Comparison of ENCODE assay signal across 8 cellular contexts in the genomic region with DNA sequence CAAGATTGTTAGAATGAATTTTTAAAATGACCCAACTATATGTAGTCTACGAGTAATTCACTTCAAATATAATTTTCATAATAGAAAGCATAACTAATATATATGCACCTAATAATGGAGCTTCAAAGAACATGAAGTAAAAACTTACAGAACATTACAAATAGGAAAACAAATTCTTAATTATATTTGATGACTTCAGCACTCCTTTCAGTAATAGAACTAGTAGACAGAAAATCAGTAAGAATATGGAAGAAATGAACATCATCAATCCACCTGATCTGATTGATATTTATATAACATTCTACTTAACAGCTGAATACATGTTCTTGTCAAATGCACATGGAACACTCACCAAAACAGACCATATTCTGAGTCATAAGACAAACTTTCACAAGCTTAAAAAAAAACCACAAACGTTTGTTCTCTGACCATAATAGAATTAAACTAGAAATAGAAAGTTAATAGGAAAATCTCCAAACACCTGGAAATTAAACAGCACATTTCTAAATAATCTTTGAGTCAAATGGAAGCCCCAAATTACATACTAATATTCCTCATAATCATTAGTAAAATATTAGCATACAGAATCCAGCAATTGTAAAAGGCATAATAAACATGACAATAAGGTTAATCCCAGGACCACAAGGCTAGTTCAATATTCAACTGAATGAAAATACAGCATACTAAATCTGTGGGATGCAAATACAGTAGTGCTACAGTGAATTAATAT. TPM values are rescaled to one million over a fixed set of nuclear protein-coding genes. Genes with fewer than 3 reads are reported as not detected.
A peak's percentile ranks its signal among the peaks of the same experiment; 100 is the strongest.
DNase-seq lines count a peak whose midpoint lies in the region; ATAC-seq, FAIRE-seq and TF ChIP-seq lines count a peak whose summit lies in the region.

No MANE protein-coding gene starts in this region.

- H2AFZ ChIP-seq in DND-41 (ENCODE audit: low read depth, low read length): no peak overlapping the region

- peak; percentile 80 for ATAC-seq in DND-41 (ENCODE audit: insufficient read depth, low read depth)
- ATAC-seq in GM21619 (IDR thresholded peaks at IDR 0.05; ENCODE audit: unreplicated experiment): peak; percentile 79
- no peak for ATAC-seq in HG03097 (IDR thresholded peaks at IDR 0.05; ENCODE audit: low FRiP score, unreplicated experiment)

- H3K36me3 Mint-ChIP-seq in Calu3 (ENCODE audit: insufficient read depth, unreplicated experiment): no peaks in the 10 kb centered on the region

- peaks cover 27% of the 10 kb centered on the region for H4K20me1 ChIP-seq in DND-41 (ENCODE audit: insufficient read depth, low read length)

- no peak overlapping the region for H3K4me3 ChIP-seq in DND-41 (ENCODE audit: low read depth in 1 of 2, low read length in 2 of 2)
- H3K4me3 ChIP-seq in fibroblast of pulmonary artery (replicated peaks; ENCODE audit: low read depth, low read length): no peak overlapping the region

- H3K27me3 Mint-ChIP-seq in Calu3 (ENCODE audit: unreplicated experiment): no peaks in the 10 kb centered on the region

- H3K27ac ChIP-seq in DND-41 (ENCODE audit: low read length): no peak overlapping the region

- peaks cover 6% of the 10 kb centered on the region for H3K4me1 Mint-ChIP-seq in Calu3 (ENCODE audit: low read depth, unreplicated experiment)

- no peak for FAIRE-seq in HTR-8/SVneo (lab: Jason Lieb, UNC)

- peaks cover 73% of the 10 kb centered on the region for H3K79me2 ChIP-seq in DND-41 (ENCODE audit: insufficient read depth, low read length)

- H3K4me1 ChIP-seq in DND-41 (ENCODE audit: insufficient read depth, low read length): peaks cover 13% of the 10 kb centered on the region; the same call in 1 of the 2 replicates

- H3K4me2 ChIP-seq in DND-41 (ENCODE audit: insufficient read depth, low read length): no peak overlapping the region

- DNase-seq in DND-41: no peak
- peak; percentile 17 for DNase-seq in HTR-8/SVneo (ENCODE audit: insufficient read length, low spot score)
- DNase-seq in fibroblast of pulmonary artery (ENCODE audit: low read depth): peak; percentile 73
- no peak for DNase-seq in activated CD8-positive, alpha-beta memory T cell treated with anti-CD3 and anti-CD28 coated beads, Interleukin-2, amount 50 U/mL, for 48 hours
- no peak for DNase-seq in GDM1 (lab: John Stamatoyannopoulos, UW)
- no peak for DNase-seq in Calu3

- H3K27ac Mint-ChIP-seq in Calu3 (ENCODE audit: unreplicated experiment): no peak overlapping the region

- no peaks in the 10 kb centered on the region for H3K36me3 ChIP-seq in DND-41 (ENCODE audit: insufficient read depth, low read length)

- intact Hi-C loops in Calu3 (cut with micrococcal nuclease; ENCODE audit: unreplicated experiment): no loop called here

- H3K9ac ChIP-seq in DND-41 (ENCODE audit: low read depth, low read length): no peak overlapping the region

- CTCF ChIA-PET in Calu3 (lab: Charles Lee): interaction anchor here (0.5 to 0.7 kb wide), 3 partner anchors 48 to 249 kb away, joined by 4 to 10 read pairs (median 6); a partner anchor contains a TSS

- H3K9me3 ChIP-seq in DND-41 (ENCODE audit: insufficient read depth, low read length, severe bottlenecking): no peaks in the 10 kb centered on the region

- no peak overlapping the region for H3K4me3 Mint-ChIP-seq in Calu3 (ENCODE audit: low read depth, unreplicated experiment)

- no peak for TF ChIP-seq CTCF in DND-41 (IDR thresholded peaks at IDR 0.05; ENCODE audit: borderline replicate concordance, extremely low read depth, low read length, poor library complexity, severe bottlenecking)
- no peak for TF ChIP-seq CTCF in fibroblast of pulmonary artery (IDR thresholded peaks at IDR 0.05; ENCODE audit: low read length, missing control alignments)
- TF ChIP-seq CTCF in Calu3 (IDR thresholded peaks at IDR 0.05; ENCODE audit: unreplicated experiment): no peak

- no peaks in the 10 kb centered on the region for H3K27me3 ChIP-seq in DND-41 (ENCODE audit: insufficient read depth, low read length, poor library complexity)

- no peaks in the 10 kb centered on the region for H3K9me3 Mint-ChIP-seq in Calu3 (ENCODE audit: low read depth, unreplicated experiment)

- BruUV-seq in Calu3 (replicated peaks; lab: Mats Ljungman, UMichigan): no TSS peak

RNA-seq across cellular contexts. Expression of a gene that starts 48.0 kb away (rescaled TPM):
- 31.3 and 33.3 TPM in 2 replicates for total RNA-seq in Calu3 (2022)

Comparison
In these comparisons a context has a peak if more than half of its experiments do, and no peak if none do; other contexts are left out.
1. DNase-seq: peak in HTR-8/SVneo (single experiment) and fibroblast of pulmonary artery (single experiment); none in DND-41 (single experiment), activated CD8-positive, alpha-beta memory T cell treated with anti-CD3 and anti-CD28 coated beads, Interleukin-2, amount 50 U/mL, for 48 hours (single experiment), GDM1 (single experiment) and Calu3 (single experiment).